Comparison of ENCODE assay signal across 14 cellular contexts in genomic region chr1:8813991-8814390, GRCh38. TPM values are rescaled to one million over a fixed set of nuclear protein-coding genes. Genes with fewer than 3 reads are reported as not detected.
DNase-seq lines count a peak whose midpoint lies in the region; ATAC-seq and TF ChIP-seq lines count a peak whose summit lies in the region.
"Had no signal": no experiment of that assay in that cellular context is flagged by ENCODE, and none has a peak within 500 bp of the region (broad histone marks: within the 10 kb centered on the region; RNA-seq: fewer than 3 reads in every experiment).

No MANE protein-coding gene starts in this region.

- TF ChIP-seq POLR2A in esophagus muscularis mucosa (IDR thresholded peaks at IDR 0.05; ENCODE audit: low read depth), result no peak

- peak overlapping the region; percentile 89 for H3K4me3 Mint-ChIP-seq in natural killer cell treated with Interleukin-12 subunit alpha and Interleukin-12 subunit beta and Interleukin-15 and Interleukin-18, amount 100 ng/mL, for 72 hours
- no peak overlapping the region for H3K4me3 Mint-ChIP-seq in natural killer cell
- no peak overlapping the region for H3K4me3 Mint-ChIP-seq in stimulated activated naive CD8-positive, alpha-beta T cell treated with anti-CD3 and anti-CD28 coated beads, Interleukin-15, amount 100 ng/mL, for 72 hours

- TF ChIP-seq CTCF in natural killer cell (IDR thresholded peaks at IDR 0.05) (no peak), esophagus muscularis mucosa (IDR thresholded peaks at IDR 0.05) (no peak), neural cell (IDR thresholded peaks at IDR 0.05; ENCODE audit: poor library complexity, severe bottlenecking) (no peak)

- no peak for TF ChIP-seq EP300 in esophagus muscularis mucosa (IDR thresholded peaks at IDR 0.05)
- TF ChIP-seq EP300 in neural cell (conservative IDR thresholded peaks at IDR 0.05; ENCODE audit: poor library complexity, severe bottlenecking), result no peak

- H3K27me3 ChIP-seq in esophagus muscularis mucosa (no peaks in the 10 kb centered on the region), neural cell (ENCODE audit: insufficient read depth, low read depth, low read length) (no peaks in the 10 kb centered on the region)

- H3K4me1 Mint-ChIP-seq in natural killer cell treated with Interleukin-12 subunit alpha and Interleukin-12 subunit beta and Interleukin-15 and Interleukin-18, amount 100 ng/mL, for 72 hours (ENCODE audit: low read depth in 2 of 2), result peaks cover 32 to 46% of the 10 kb centered on the region in 2 donors
- H3K4me1 Mint-ChIP-seq in natural killer cell, result peaks cover 39% of the 10 kb centered on the region in 2 donors
- H3K4me1 Mint-ChIP-seq in stimulated activated naive CD8-positive, alpha-beta T cell treated with anti-CD3 and anti-CD28 coated beads, Interleukin-15, amount 100 ng/mL, for 72 hours, result peaks cover 47% of the 10 kb centered on the region

- H2AFZ ChIP-seq in neural cell (ENCODE audit: low read depth, low read length), result no peak overlapping the region
- H2AFZ ChIP-seq: GM23338 had no signal

- no peaks in the 10 kb centered on the region for H3K9me2 ChIP-seq in neural cell (ENCODE audit: insufficient read depth, low read length)

- H3K9me3 Mint-ChIP-seq in natural killer cell treated with Interleukin-12 subunit alpha and Interleukin-12 subunit beta and Interleukin-15 and Interleukin-18, amount 100 ng/mL, for 72 hours, result no peaks in the 10 kb centered on the region
- H3K9me3 Mint-ChIP-seq in natural killer cell, result no peaks in the 10 kb centered on the region
- H3K9me3 Mint-ChIP-seq in stimulated activated naive CD8-positive, alpha-beta T cell treated with anti-CD3 and anti-CD28 coated beads, Interleukin-15, amount 100 ng/mL, for 72 hours, result no peaks in the 10 kb centered on the region
- H3K9me3 Mint-ChIP-seq: GM23338 had no signal

- H3K4me3 ChIP-seq in esophagus muscularis mucosa, result no peak overlapping the region
- peak overlapping the region; percentile 86 for H3K4me3 ChIP-seq in neural cell (ENCODE audit: low read length)

- H4K20me1 ChIP-seq in neural cell (ENCODE audit: insufficient read depth), result peaks cover 11% of the 10 kb centered on the region

- peaks cover 38 to 83% (median 70%) of the 10 kb centered on the region in 4 donors for H3K4me1 ChIP-seq in esophagus muscularis mucosa

- peak overlapping the region; percentile 93 to 98 (median 97) for H3K27ac ChIP-seq in esophagus muscularis mucosa (replicated peaks in 1 of 4)
- peak overlapping the region; percentile 97 for H3K27ac ChIP-seq in neural cell (ENCODE audit: low read length)

- DNase-seq in natural killer cell treated with Interleukin-12 subunit alpha and Interleukin-12 subunit beta and Interleukin-15 and Interleukin-18, amount 100 ng/mL, for 72 hours (ENCODE audit: low spot score), result no peak
- DNase-seq in natural killer cell (no peak), esophagus muscularis mucosa (ENCODE audit: extremely low spot score) (no peak), NK-92 (lab: John Stamatoyannopoulos, UW; ENCODE audit: unreplicated experiment) (no peak), superior temporal gyrus (ENCODE audit: extremely low spot score) (no peak)
- DNase-seq in stimulated activated naive CD8-positive, alpha-beta T cell treated with anti-CD3 and anti-CD28 coated beads, Interleukin-15, amount 100 ng/mL, for 72 hours, result no peak
- DNase-seq in effector CD4-positive, alpha-beta T cell, result no peak
- DNase-seq: activated naive CD4-positive, alpha-beta T cell treated with Interleukin-2 at 50 U/mL for 16 hours; COR-L47; effector CD8-positive, alpha-beta T cell; stimulated activated CD4-positive, alpha-beta T cell treated with anti-CD3 and anti-CD28 coated beads, Interleukin-2, amount 100 ng/mL, for 24 hours; stimulated activated CD8-positive, alpha-beta memory T cell treated with anti-CD3 and anti-CD28 coated beads, Interleukin-4, amount 100 ng/mL, for 48 hours had no signal

- H3K36me3 ChIP-seq in esophagus muscularis mucosa (no peaks in the 10 kb centered on the region), neural cell (ENCODE audit: insufficient read depth, low read length) (no peaks in the 10 kb centered on the region)

- no peaks in the 10 kb centered on the region for H3K36me3 Mint-ChIP-seq in natural killer cell treated with Interleukin-12 subunit alpha and Interleukin-12 subunit beta and Interleukin-15 and Interleukin-18, amount 100 ng/mL, for 72 hours
- no peaks in the 10 kb centered on the region for H3K36me3 Mint-ChIP-seq in natural killer cell

- H3K79me2 ChIP-seq in neural cell (replicated peaks; ENCODE audit: insufficient read depth, low read length), result peaks cover 84% of the 10 kb centered on the region

- no peaks in the 10 kb centered on the region for H3F3A ChIP-seq in neural cell (ENCODE audit: insufficient read depth, low read length, poor library complexity, severe bottlenecking)

- no peaks in the 10 kb centered on the region for H3K9me3 ChIP-seq in esophagus muscularis mucosa
- no peaks in the 10 kb centered on the region for H3K9me3 ChIP-seq in neural cell (ENCODE audit: low read length)

- intact Hi-C loops in natural killer cell (cut with micrococcal nuclease), result loop anchor here (1.0 kb wide), 1 partner anchor 35 kb away; no protein-coding TSS in a partner anchor
- intact Hi-C loops in esophagus muscularis mucosa (cut with DNase I), result no loop called here

- no peak for ATAC-seq in natural killer cell treated with Interleukin-12 subunit alpha and Interleukin-12 subunit beta and Interleukin-15 and Interleukin-18, amount 100 ng/mL, for 72 hours
- no peak for ATAC-seq in natural killer cell
- ATAC-seq in stimulated activated naive CD8-positive, alpha-beta T cell treated with anti-CD3 and anti-CD28 coated beads, Interleukin-15, amount 100 ng/mL, for 72 hours, result no peak
- ATAC-seq: GM23338 had no signal

- H3K9ac ChIP-seq in neural cell (ENCODE audit: low read length), result peak overlapping the region; percentile 93

- H3K4me2 ChIP-seq in neural cell (ENCODE audit: low read length), result peak overlapping the region; percentile 83

- TF ChIP-seq RAD21 in neural cell (conservative IDR thresholded peaks at IDR 0.05), result no peak

- peak overlapping the region in 1 of 2 donors; percentile 7 for H3K27ac Mint-ChIP-seq in natural killer cell treated with Interleukin-12 subunit alpha and Interleukin-12 subunit beta and Interleukin-15 and Interleukin-18, amount 100 ng/mL, for 72 hours
- peak overlapping the region in 1 of 2 donors; percentile 23 for H3K27ac Mint-ChIP-seq in natural killer cell
- no peak overlapping the region for H3K27ac Mint-ChIP-seq in stimulated activated naive CD8-positive, alpha-beta T cell treated with anti-CD3 and anti-CD28 coated beads, Interleukin-15, amount 100 ng/mL, for 72 hours

- no peaks in the 10 kb centered on the region for H3K27me3 Mint-ChIP-seq in natural killer cell treated with Interleukin-12 subunit alpha and Interleukin-12 subunit beta and Interleukin-15 and Interleukin-18, amount 100 ng/mL, for 72 hours
- H3K27me3 Mint-ChIP-seq in natural killer cell (ENCODE audit: low read depth in 2 of 2), result no peaks in the 10 kb centered on the region
- no peaks in the 10 kb centered on the region for H3K27me3 Mint-ChIP-seq in stimulated activated naive CD8-positive, alpha-beta T cell treated with anti-CD3 and anti-CD28 coated beads, Interleukin-15, amount 100 ng/mL, for 72 hours

TF ChIP-seq in neural cell, 6 proteins besides CTCF, POLR2A, EP300 and RAD21:
- TF ChIP-seq MXI1 (conservative IDR thresholded peaks at IDR 0.05; ENCODE audit: poor library complexity, severe bottlenecking), result no peak

RNA-seq across cellular contexts. Expression of gene RERE, which starts 3.4 kb away (rescaled TPM):
- total RNA-seq in natural killer cell treated with Interleukin-12 subunit alpha and Interleukin-12 subunit beta and Interleukin-15 and Interleukin-18, amount 100 ng/mL, for 72 hours, result 10 to 100 TPM; 38.2 to 72.4 TPM
- 10 to 100 TPM; 67.7 to 76.0 (median 73.0) TPM for total RNA-seq in natural killer cell
- total RNA-seq in esophagus muscularis mucosa, result 100 to 1,000 TPM; 133 to 212 (median 168) TPM
- polyA plus RNA-seq in neural cell, result 21.0 and 56.1 TPM in 2 replicates
- polyA minus RNA-seq in neural cell, result 736 and 1,031 TPM in 2 replicates
